Comparison of ENCODE assay signal across 8 cellular contexts in the genomic region with DNA sequence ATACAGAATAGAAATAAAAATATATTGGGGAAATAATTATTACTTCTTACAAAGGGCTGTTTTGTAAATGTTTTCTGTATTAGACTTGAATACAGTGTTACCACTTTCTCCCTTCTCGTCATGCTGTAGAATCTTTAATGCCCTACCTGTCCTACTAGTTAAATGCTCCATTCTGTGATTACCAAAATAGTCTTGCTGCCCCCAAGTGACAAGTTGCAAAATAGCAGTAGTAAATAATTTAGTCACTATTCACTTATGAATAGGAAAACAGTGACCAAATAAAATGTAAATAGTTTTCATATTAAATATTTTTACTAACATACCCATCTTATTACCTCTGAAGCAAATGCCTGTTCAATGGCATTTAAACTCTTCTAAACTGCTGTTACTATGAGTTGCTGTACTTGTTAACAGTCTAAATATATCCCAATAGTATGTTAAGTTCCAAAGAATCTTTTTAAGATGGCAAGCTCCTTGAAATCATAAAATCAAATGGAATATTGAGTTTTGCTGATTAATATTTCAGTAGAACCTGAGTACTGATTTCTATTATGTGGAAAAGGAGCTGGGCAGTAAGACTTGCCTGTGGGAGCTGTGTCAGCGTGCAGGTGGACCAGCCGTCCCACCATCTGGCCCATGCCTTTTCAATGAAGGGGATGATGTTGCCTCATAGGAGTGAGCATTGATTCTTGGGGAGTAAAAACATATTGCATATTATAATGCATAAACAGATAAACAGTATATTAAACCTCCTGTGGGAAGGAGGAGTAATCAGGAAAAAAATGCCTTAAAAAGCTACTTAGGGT. TPM values are rescaled to one million over a fixed set of nuclear protein-coding genes. Genes with fewer than 3 reads are reported as not detected.
DNase-seq lines count a peak whose midpoint lies in the region; ATAC-seq and TF ChIP-seq lines count a peak whose summit lies in the region.

No MANE protein-coding gene starts in this region.

- H2AFZ ChIP-seq in GM23248 = no peak overlapping the region

- H3F3A ChIP-seq in GM23248 (ENCODE audit: insufficient read depth) = no peaks in the 10 kb centered on the region

- no peaks in the 10 kb centered on the region for H3K36me3 ChIP-seq in CD8-positive, alpha-beta T cell (ENCODE audit: insufficient read depth, low read length)
- H3K36me3 ChIP-seq in GM23248 (ENCODE audit: low read depth) = peaks cover 17% of the 10 kb centered on the region; the same call in 1 of the 2 replicates
- peaks cover 34% of the 10 kb centered on the region for H3K36me3 ChIP-seq in RWPE2 (ENCODE audit: low read depth)
- peaks cover 0 to 29% of the 10 kb centered on the region in 2 donors for H3K36me3 ChIP-seq in gastroesophageal sphincter
- no peaks in the 10 kb centered on the region for H3K36me3 ChIP-seq in ovary

- TF ChIP-seq POLR2A in gastroesophageal sphincter (IDR thresholded peaks at IDR 0.05) (no peak), ovary (IDR thresholded peaks at IDR 0.05) (no peak)

- no peak for DNase-seq in CD8-positive, alpha-beta T cell
- peak; percentile 47 for DNase-seq in GM23248
- DNase-seq in RWPE2 (ENCODE audit: low spot score) = no peak
- DNase-seq in stimulated activated naive B cell treated with anti-CD40 and anti-IgM and Interleukin-4, amounts not matched to agents 10 μg/mL and 1 μg/mL and 100 μg/mL, for 72 hours = no peak
- DNase-seq in AG08396 (ENCODE audit: low spot score) = no peak
- DNase-seq in ovary = no peak

- H3K9me2 ChIP-seq in GM23248 (ENCODE audit: insufficient read depth) = no peaks in the 10 kb centered on the region

- TF ChIP-seq CTCF in CD8-positive, alpha-beta T cell (IDR thresholded peaks at IDR 0.05) = peak; percentile 40
- TF ChIP-seq CTCF in RWPE2 (IDR thresholded peaks at IDR 0.05; ENCODE audit: poor library complexity, severe bottlenecking) (peak; percentile 84), gastroesophageal sphincter (IDR thresholded peaks at IDR 0.05) (peak in 3 of 4 experiments; percentile 17 to 45 (median 19)), ovary (IDR thresholded peaks at IDR 0.05) (peak in 1 of 3 donors; percentile 38)

- H3K27me3 ChIP-seq in CD8-positive, alpha-beta T cell (ENCODE audit: insufficient read depth, low read length) = no peaks in the 10 kb centered on the region
- no peaks in the 10 kb centered on the region for H3K27me3 ChIP-seq in GM23248 (replicated peaks; ENCODE audit: insufficient read depth)
- H3K27me3 ChIP-seq in RWPE2 (ENCODE audit: insufficient read depth, poor library complexity, severe bottlenecking) = no peaks in the 10 kb centered on the region
- H3K27me3 ChIP-seq in gastroesophageal sphincter = no peaks in the 10 kb centered on the region
- H3K27me3 ChIP-seq in ovary = no peaks in the 10 kb centered on the region

- peaks cover 36% of the 10 kb centered on the region for H3K36me3 Mint-ChIP-seq in CD8-positive, alpha-beta T cell
- H3K36me3 Mint-ChIP-seq in stimulated activated naive B cell treated with anti-CD40 and anti-IgM and Interleukin-4, amounts not matched to agents 10 μg/mL and 1 μg/mL and 100 μg/mL, for 72 hours = peaks cover 27 to 34% of the 10 kb centered on the region in 2 donors

- no peak overlapping the region for H3K4me3 ChIP-seq in CD8-positive, alpha-beta T cell (ENCODE audit: low read depth, low read length)
- H3K4me3 ChIP-seq in GM23248 (no peak overlapping the region), RWPE2 (ENCODE audit: severe bottlenecking) (no peak overlapping the region), gastroesophageal sphincter (no peak overlapping the region), ovary (no peak overlapping the region)

- H3K9me3 Mint-ChIP-seq in CD8-positive, alpha-beta T cell = no peaks in the 10 kb centered on the region
- H3K9me3 Mint-ChIP-seq in stimulated activated naive B cell treated with anti-CD40 and anti-IgM and Interleukin-4, amounts not matched to agents 10 μg/mL and 1 μg/mL and 100 μg/mL, for 72 hours = peaks cover 0 to 1% of the 10 kb centered on the region in 2 donors

- WGBS in GM23248 (ENCODE audit: low coverage in 1 of 2, low lambda C conversion rate in 2 of 2, missing lambda C conversion rate in 2 of 2), 2 experiments = 79 to 81% methylated on average over 3 of the region's 3 CpGs
- WGBS in gastroesophageal sphincter (ENCODE audit: low coverage in 1 of 2), 2 donors = 68 to 73% methylated on average over 3 of the region's 3 CpGs
- WGBS in ovary, 3 donors = 87 to 88% (median 88%) methylated on average over 3 of the region's 3 CpGs

- no peaks in the 10 kb centered on the region for H3K4me1 Mint-ChIP-seq in CD8-positive, alpha-beta T cell (ENCODE audit: low read depth)
- H3K4me1 Mint-ChIP-seq in stimulated activated naive B cell treated with anti-CD40 and anti-IgM and Interleukin-4, amounts not matched to agents 10 μg/mL and 1 μg/mL and 100 μg/mL, for 72 hours = no peaks in the 10 kb centered on the region

- H3K27me3 Mint-ChIP-seq in CD8-positive, alpha-beta T cell (ENCODE audit: low read depth) = no peaks in the 10 kb centered on the region
- no peaks in the 10 kb centered on the region for H3K27me3 Mint-ChIP-seq in stimulated activated naive B cell treated with anti-CD40 and anti-IgM and Interleukin-4, amounts not matched to agents 10 μg/mL and 1 μg/mL and 100 μg/mL, for 72 hours

- no peak overlapping the region for H3K4me2 ChIP-seq in GM23248 (ENCODE audit: unreplicated experiment)

- TF ChIP-seq EP300 in gastroesophageal sphincter (IDR thresholded peaks at IDR 0.05) (no peak), ovary (IDR thresholded peaks at IDR 0.05) (no peak)

- in situ Hi-C loops in GM23248 (cut with MboI) = no loop called here

- H3K27ac ChIP-seq in CD8-positive, alpha-beta T cell (ENCODE audit: low read depth, low read length) = no peak overlapping the region
- H3K27ac ChIP-seq in GM23248 (no peak overlapping the region), RWPE2 (ENCODE audit: poor library complexity, severe bottlenecking) (no peak overlapping the region), gastroesophageal sphincter (no peak overlapping the region), ovary (no peak overlapping the region)

- no peaks in the 10 kb centered on the region for H3K9me3 ChIP-seq in CD8-positive, alpha-beta T cell (ENCODE audit: low read length)
- H3K9me3 ChIP-seq in GM23248 (ENCODE audit: low read depth) = no peaks in the 10 kb centered on the region
- no peaks in the 10 kb centered on the region for H3K9me3 ChIP-seq in RWPE2 (ENCODE audit: severe bottlenecking)
- no peaks in the 10 kb centered on the region for H3K9me3 ChIP-seq in gastroesophageal sphincter
- H3K9me3 ChIP-seq in ovary = no peaks in the 10 kb centered on the region

- H3K4me3 Mint-ChIP-seq in CD8-positive, alpha-beta T cell = no peak overlapping the region
- H3K4me3 Mint-ChIP-seq in stimulated activated naive B cell treated with anti-CD40 and anti-IgM and Interleukin-4, amounts not matched to agents 10 μg/mL and 1 μg/mL and 100 μg/mL, for 72 hours = no peak overlapping the region

- H3K27ac Mint-ChIP-seq in CD8-positive, alpha-beta T cell = no peak overlapping the region
- H3K27ac Mint-ChIP-seq in stimulated activated naive B cell treated with anti-CD40 and anti-IgM and Interleukin-4, amounts not matched to agents 10 μg/mL and 1 μg/mL and 100 μg/mL, for 72 hours = no peak overlapping the region

- H4K20me1 ChIP-seq in GM23248 (ENCODE audit: insufficient read depth) = no peaks in the 10 kb centered on the region

- H3K79me2 ChIP-seq in GM23248 (ENCODE audit: insufficient read depth) = no peaks in the 10 kb centered on the region

- CTCF ChIA-PET in CD8-positive, alpha-beta T cell (lab: Charles Lee) = interaction anchor here (0.7 to 1.0 kb wide), 2 partner anchors 512 to 515 kb away, joined by 3 to 9 read pairs; no protein-coding TSS in a partner anchor

- intact Hi-C loops in CD8-positive, alpha-beta T cell (cut with DNase I, micrococcal nuclease) = loop anchor here (1.0 kb wide), 2 partner anchors 181 to 511 kb away; no protein-coding TSS in a partner anchor
- intact Hi-C loops in ovary (cut with DNase I) = no loop called here

- POLR2A ChIA-PET in CD8-positive, alpha-beta T cell (lab: Charles Lee) = no interaction called here

- no peak overlapping the region for H3K9ac ChIP-seq in GM23248

- H3K4me1 ChIP-seq in CD8-positive, alpha-beta T cell (ENCODE audit: insufficient read depth, low read length) = no peaks in the 10 kb centered on the region
- no peaks in the 10 kb centered on the region for H3K4me1 ChIP-seq in GM23248 (ENCODE audit: insufficient read depth)
- no peaks in the 10 kb centered on the region for H3K4me1 ChIP-seq in RWPE2 (ENCODE audit: insufficient read depth, poor library complexity, severe bottlenecking)
- no peaks in the 10 kb centered on the region for H3K4me1 ChIP-seq in gastroesophageal sphincter
- no peaks in the 10 kb centered on the region for H3K4me1 ChIP-seq in ovary (ENCODE audit: insufficient read depth)

- ATAC-seq in CD8-positive, alpha-beta T cell = no peak
- ATAC-seq in RWPE2 (ENCODE audit: low read depth) (peak; percentile 38; the same call in 1 of the 3 replicates), gastroesophageal sphincter (no peak), GM21447 (IDR thresholded peaks at IDR 0.05; ENCODE audit: unreplicated experiment) (no peak)
- no peak for ATAC-seq in stimulated activated naive B cell treated with anti-CD40 and anti-IgM and Interleukin-4, amounts not matched to agents 10 μg/mL and 1 μg/mL and 100 μg/mL, for 72 hours (replicated peaks)

RNA-seq across cellular contexts. Expression of gene OIT3, which starts 18.1 kb away (rescaled TPM):
- not detected for total RNA-seq in CD8-positive, alpha-beta T cell
- total RNA-seq in GM23248 (2014; rRNA removed; shearing (Covaris generic)) = not detected in 2 replicates
- polyA plus RNA-seq in GM23248 (2016; fragmentation: Nextera tagmentation; extraction: Ambion mirVana) (not detected in 2 replicates), ovary (1 to 10 TPM in 1 of 2 donors, under 1 TPM in 1; 0.30 to 5.2 TPM)
- total RNA-seq in gastroesophageal sphincter (under 1 TPM in 2 of 4 donors, not detected in 2; 0.12 to 0.40 TPM), ovary (under 1 TPM in 2 of 7 donors, not detected in 5; 0.10 to 0.25 TPM)

Comparison
In these comparisons a context has a peak if more than half of its experiments do, and no peak if none do; other contexts are left out.
1. intact Hi-C loops: an anchor here in CD8-positive, alpha-beta T cell (1.0 kb wide); none called in ovary.